ENCODE assay signal across 8 cellular contexts in genomic region chr9:137406876-137407589, GRCh38. TPM values are rescaled to one million over a fixed set of nuclear protein-coding genes. Genes with fewer than 3 reads are reported as not detected.
DNase-seq lines count a peak whose midpoint lies in the region; ATAC-seq and TF ChIP-seq lines count a peak whose summit lies in the region.

No MANE protein-coding gene starts in this region.

- 31% methylated on average over 5 of the region's 63 CpGs for WGBS in suprapubic skin

- H4K20me1 ChIP-seq in neural cell (ENCODE audit: insufficient read depth) = no peaks in the 10 kb centered on the region

- no peaks in the 10 kb centered on the region for H3K27me3 ChIP-seq in neural cell (ENCODE audit: insufficient read depth, low read depth, low read length)
- no peaks in the 10 kb centered on the region for H3K27me3 ChIP-seq in suprapubic skin

- TF ChIP-seq POLR2A in suprapubic skin (IDR thresholded peaks at IDR 0.05) = no peak

- peak; percentile 77 for TF ChIP-seq RAD21 in neural cell (conservative IDR thresholded peaks at IDR 0.05)

- H3K4me3 ChIP-seq in fibroblast of pulmonary artery (replicated peaks; ENCODE audit: low read depth, low read length) (peak overlapping the region; percentile 35), neural cell (ENCODE audit: low read length) (peak overlapping the region; percentile 58), suprapubic skin (peak overlapping the region; percentile 39)

- TF ChIP-seq CTCF in fibroblast of pulmonary artery (IDR thresholded peaks at IDR 0.05; ENCODE audit: low read length, missing control alignments) = peak; percentile 46
- TF ChIP-seq CTCF in neural cell (IDR thresholded peaks at IDR 0.05; ENCODE audit: poor library complexity, severe bottlenecking) = peak; percentile 83
- TF ChIP-seq CTCF in suprapubic skin (IDR thresholded peaks at IDR 0.05) = peak; percentile 63 to 88

- H3K4me2 ChIP-seq in neural cell (ENCODE audit: low read length) = no peak overlapping the region

- peak; percentile 42 to 48 for DNase-seq in SHP77 (lab: John Stamatoyannopoulos, UW)
- no peak for DNase-seq in SHP77 treated with DMSO at 0.1 percent for 48 hours (lab: John Stamatoyannopoulos, UW)
- peak; percentile 8 for DNase-seq in NCI-H774 (lab: John Stamatoyannopoulos, UW)
- peak; percentile 56 for DNase-seq in activated T-helper 9 cell treated with anti-CD3 and anti-CD28 coated beads, Interleukin-2, amount 50 U/mL, for 16 hours (ENCODE audit: low read depth)
- DNase-seq in fibroblast of pulmonary artery (ENCODE audit: low read depth) = peak; percentile 71
- DNase-seq in suprapubic skin (ENCODE audit: low spot score in 2 of 2) = no peak

- H3K9me3 ChIP-seq in neural cell (ENCODE audit: low read length) (no peaks in the 10 kb centered on the region), suprapubic skin (no peaks in the 10 kb centered on the region)

- H3K9me2 ChIP-seq in neural cell (ENCODE audit: insufficient read depth, low read length) = no peaks in the 10 kb centered on the region

- H3K27ac ChIP-seq in neural cell (ENCODE audit: low read length) = no peak overlapping the region
- H3K27ac ChIP-seq in suprapubic skin = no peak overlapping the region

- TF ChIP-seq EP300 in neural cell (conservative IDR thresholded peaks at IDR 0.05; ENCODE audit: poor library complexity, severe bottlenecking) = no peak
- TF ChIP-seq EP300 in suprapubic skin (IDR thresholded peaks at IDR 0.05) = no peak

- peaks cover 30% of the 10 kb centered on the region for H3K4me1 ChIP-seq in suprapubic skin

- H3F3A ChIP-seq in neural cell (ENCODE audit: insufficient read depth, low read length, poor library complexity, severe bottlenecking) = no peaks in the 10 kb centered on the region

- H3K36me3 ChIP-seq in neural cell (ENCODE audit: insufficient read depth, low read length) (no peaks in the 10 kb centered on the region), suprapubic skin (no peaks in the 10 kb centered on the region)

- H2AFZ ChIP-seq in neural cell (ENCODE audit: low read depth, low read length) = no peak overlapping the region

- H3K9ac ChIP-seq in neural cell (ENCODE audit: low read length) = peak overlapping the region; percentile 46

- no peaks in the 10 kb centered on the region for H3K79me2 ChIP-seq in neural cell (replicated peaks; ENCODE audit: insufficient read depth, low read length)

- ATAC-seq in HG02938 (IDR thresholded peaks at IDR 0.05; ENCODE audit: unreplicated experiment) = no peak

TF ChIP-seq in neural cell, 6 proteins besides CTCF, POLR2A, EP300 and RAD21:
- TF ChIP-seq SMC3 (conservative IDR thresholded peaks at IDR 0.05; ENCODE audit: poor library complexity) (peak; percentile 65), REST (IDR thresholded peaks at IDR 0.05; ENCODE audit: borderline replicate concordance) (no peak), TAF1 (IDR thresholded peaks at IDR 0.05; ENCODE audit: low read depth) (no peak), EZH2 (IDR thresholded peaks at IDR 0.05; ENCODE audit: borderline replicate concordance, insufficient read depth, low read length, poor library complexity, severe bottlenecking) (no peak), MXI1 (conservative IDR thresholded peaks at IDR 0.05; ENCODE audit: poor library complexity, severe bottlenecking) (peak; percentile 31)
TF ChIP-seq in neural cell: peak in this region for 2.

RNA-seq across cellular contexts. Expression of gene EXD3, which starts 15.9 kb away (rescaled TPM):
- polyA plus RNA-seq in neural cell = 32.9 and 51.3 TPM in 2 replicates
- 10.4 and 11.0 TPM in 2 replicates for polyA minus RNA-seq in neural cell
- 10 to 100 TPM in 3 of 4 donors, 1 to 10 TPM in 1; 7.3 to 54.0 (median 16.4) TPM for total RNA-seq in suprapubic skin

RNA-seq across cellular contexts. Expression of gene NOXA1, which starts 16.2 kb away (rescaled TPM):
- polyA plus RNA-seq in neural cell = 1.7 and 3.4 TPM in 2 replicates
- polyA minus RNA-seq in neural cell = 0.58 and 0.73 TPM in 2 replicates
- 1 to 10 TPM; 2.2 to 7.6 (median 4.0) TPM for total RNA-seq in suprapubic skin

RNA-seq across cellular contexts. Expression of gene ENTPD8, which starts 34.1 kb away (rescaled TPM):
- not detected in 2 replicates for polyA plus RNA-seq in neural cell
- polyA minus RNA-seq in neural cell = not detected in 2 replicates
- total RNA-seq in suprapubic skin = not detected

RNA-seq across cellular contexts. Expression of gene NSMF, which starts 52.1 kb away (rescaled TPM):
- polyA plus RNA-seq in neural cell = 51.2 and 57.5 TPM in 2 replicates
- 41.3 and 49.9 TPM in 2 replicates for polyA minus RNA-seq in neural cell
- 10 to 100 TPM; 36.1 to 48.1 (median 39.8) TPM for total RNA-seq in suprapubic skin

Comparison
In these comparisons a context has a peak if more than half of its experiments do, and no peak if none do; other contexts are left out.
1. DNase-seq: peak in SHP77 (2 of 2), NCI-H774 (single experiment), activated T-helper 9 cell treated with anti-CD3 and anti-CD28 coated beads, Interleukin-2, amount 50 U/mL, for 16 hours (single experiment) and fibroblast of pulmonary artery (single experiment); none in SHP77 treated with DMSO at 0.1 percent for 48 hours (single experiment) and suprapubic skin (0 of 2).
2. Peak in every context shown above with its lines, with median percentiles within 50 percentile points of each other: H3K4me3 ChIP-seq and CTCF ChIP-seq.